ENCODE assay signal across 11 cellular contexts in genomic region chr3:38027466-38028465, GRCh38. TPM values are rescaled to one million over a fixed set of nuclear protein-coding genes. Genes with fewer than 3 reads are reported as not detected.
DNase-seq lines count a peak whose midpoint lies in the region; ATAC-seq and TF ChIP-seq lines count a peak whose summit lies in the region.
"Had no signal": no experiment of that assay in that cellular context is flagged by ENCODE, and none has a peak within 500 bp of the region (broad histone marks: within the 10 kb centered on the region; RNA-seq: fewer than 3 reads in every experiment).

No MANE protein-coding gene starts in this region.

- CTCF ChIA-PET in CD8-positive, alpha-beta memory T cell (lab: Charles Lee), result interaction anchor here (1.8 kb wide), 1 partner anchor 11 kb away, joined by 7 read pairs; the partner anchor contains the start of gene DLEC1

- no peaks in the 10 kb centered on the region for H3K9me3 Mint-ChIP-seq in CD8-positive, alpha-beta memory T cell
- H3K9me3 Mint-ChIP-seq in IgD-negative memory B cell, result no peaks in the 10 kb centered on the region

- peaks cover 8% of the 10 kb centered on the region for H3K27me3 ChIP-seq in CD8-positive, alpha-beta memory T cell (ENCODE audit: insufficient read depth, low read length, poor library complexity, severe bottlenecking)
- H3K27me3 ChIP-seq in esophagus squamous epithelium (no peaks in the 10 kb centered on the region), ovary (no peaks in the 10 kb centered on the region)

- no peak overlapping the region for H3K27ac ChIP-seq in CD8-positive, alpha-beta memory T cell (ENCODE audit: low read depth, low read length)
- peak overlapping the region; percentile 91 to 95 (median 93) for H3K27ac ChIP-seq in esophagus squamous epithelium
- peak overlapping the region; percentile 76 to 94 for H3K27ac ChIP-seq in ovary
- no peak overlapping the region for H3K27ac ChIP-seq in caudate nucleus (ENCODE audit: low read depth, low read length)

- peaks cover 53% of the 10 kb centered on the region for H3K4me1 ChIP-seq in CD8-positive, alpha-beta memory T cell (ENCODE audit: insufficient read depth, low read length)
- H3K4me1 ChIP-seq in esophagus squamous epithelium (peaks cover 38 to 94% (median 52%) of the 10 kb centered on the region in 3 donors), ovary (ENCODE audit: insufficient read depth) (peaks cover 11% of the 10 kb centered on the region)

- peak in 1 of 4 donors; percentile 24 for TF ChIP-seq POLR2A in esophagus squamous epithelium (IDR thresholded peaks at IDR 0.05)
- no peak for TF ChIP-seq POLR2A in ovary (IDR thresholded peaks at IDR 0.05)

- DNase-seq in CD8-positive, alpha-beta memory T cell, result no peak
- DNase-seq in esophagus squamous epithelium (lab: John Stamatoyannopoulos, UW), result no peak
- DNase-seq in ovary, result peak in 2 of 5 donors; percentile 20 to 28
- no peak for DNase-seq in effector CD4-positive, alpha-beta T cell
- DNase-seq in RKO (ENCODE audit: low spot score), result no peak
- DNase-seq in caudate nucleus (lab: John Stamatoyannopoulos, UW), result no peak
- DNase-seq: NCI-H345, SHP77 treated with DMSO at 0.1 percent for 48 hours, trophoblast cell had no signal

- TF ChIP-seq EP300 in ovary (IDR thresholded peaks at IDR 0.05), result no peak

- peaks cover 0 to 7% of the 10 kb centered on the region in 2 donors for H3K27me3 Mint-ChIP-seq in CD8-positive, alpha-beta memory T cell
- peaks cover 13% of the 10 kb centered on the region for H3K27me3 Mint-ChIP-seq in IgD-negative memory B cell

- H3K36me3 ChIP-seq in CD8-positive, alpha-beta memory T cell (ENCODE audit: insufficient read depth, low read length), result no peaks in the 10 kb centered on the region
- H3K36me3 ChIP-seq in esophagus squamous epithelium (no peaks in the 10 kb centered on the region), ovary (no peaks in the 10 kb centered on the region)

- POLR2A ChIA-PET in CD8-positive, alpha-beta memory T cell (lab: Charles Lee), result interaction anchor here (0.8 kb wide), 1 partner anchor 11 kb away, joined by 3 read pairs; the partner anchor contains the start of gene DLEC1

- WGBS in esophagus squamous epithelium, 2 donors, result 71 to 76% methylated on average over 4 to 6 of the region's 6 CpGs
- WGBS in ovary, 3 donors, result 92 to 98% (median 94%) methylated on average over 6 of the region's 6 CpGs

- intact Hi-C loops in esophagus squamous epithelium (cut with DNase I), result no loop called here
- intact Hi-C loops in ovary (cut with DNase I), result no loop called here

- H3K9me3 ChIP-seq in CD8-positive, alpha-beta memory T cell (ENCODE audit: low read length), result no peaks in the 10 kb centered on the region
- H3K9me3 ChIP-seq in esophagus squamous epithelium (no peaks in the 10 kb centered on the region), ovary (no peaks in the 10 kb centered on the region)

- H3K36me3 Mint-ChIP-seq in CD8-positive, alpha-beta memory T cell, result peaks cover 0 to 12% (median 0%) of the 10 kb centered on the region in 3 donors
- H3K36me3 Mint-ChIP-seq in IgD-negative memory B cell, result peaks cover 2% of the 10 kb centered on the region

- no peak for ATAC-seq in GM21381 (IDR thresholded peaks at IDR 0.05; ENCODE audit: unreplicated experiment)

- H3K4me3 ChIP-seq in CD8-positive, alpha-beta memory T cell (ENCODE audit: low read length), result no peak overlapping the region
- H3K4me3 ChIP-seq in esophagus squamous epithelium, result peak overlapping the region in 2 of 4 donors; percentile 84 to 90
- H3K4me3 ChIP-seq in ovary, result no peak overlapping the region

- peaks cover 39 to 71% (median 51%) of the 10 kb centered on the region in 3 donors for H3K4me1 Mint-ChIP-seq in CD8-positive, alpha-beta memory T cell
- H3K4me1 Mint-ChIP-seq in IgD-negative memory B cell, result peaks cover 9 to 22% (median 9%) of the 10 kb centered on the region in 3 donors

- TF ChIP-seq CTCF in esophagus squamous epithelium (IDR thresholded peaks at IDR 0.05) (no peak), ovary (IDR thresholded peaks at IDR 0.05) (no peak)

- peak overlapping the region; percentile 68 to 90 (median 80) for H3K4me3 Mint-ChIP-seq in CD8-positive, alpha-beta memory T cell
- H3K4me3 Mint-ChIP-seq in IgD-negative memory B cell, result peak overlapping the region; percentile 41 to 87 (median 71)

- H3K27ac Mint-ChIP-seq in CD8-positive, alpha-beta memory T cell, result peak overlapping the region in 7 of 8 donors; percentile 28 to 86 (median 51)
- H3K27ac Mint-ChIP-seq in IgD-negative memory B cell, result no peak overlapping the region

RNA-seq across cellular contexts. Expression of gene PLCD1, which starts 1.7 kb away (rescaled TPM):
- total RNA-seq in CD8-positive, alpha-beta memory T cell, result 10 to 100 TPM; 12.8 to 18.5 TPM
- polyA plus RNA-seq in CD8-positive, alpha-beta memory T cell, result 36.4 TPM
- polyA plus RNA-seq in IgD-negative memory B cell, result 4.6 TPM
- total RNA-seq in esophagus squamous epithelium, result 10 to 100 TPM; 24.2 to 37.9 (median 35.0) TPM
- total RNA-seq in ovary, result 10 to 100 TPM; 12.3 to 62.3 (median 27.0) TPM
- 10 to 100 TPM; 21.2 to 30.0 TPM for polyA plus RNA-seq in ovary

RNA-seq across cellular contexts. Expression of gene DLEC1, which starts 11.2 kb away (rescaled TPM):
- total RNA-seq in CD8-positive, alpha-beta memory T cell, result 1 to 10 TPM; 1.0 to 1.3 TPM
- 0.56 TPM for polyA plus RNA-seq in CD8-positive, alpha-beta memory T cell
- 0.28 TPM for polyA plus RNA-seq in IgD-negative memory B cell
- under 1 TPM in 1 of 4 donors, not detected in 3; 0.19 TPM for total RNA-seq in esophagus squamous epithelium
- 10 to 100 TPM in 1 of 7 donors, 1 to 10 TPM in 5, under 1 TPM in 1; 0.99 to 23.8 (median 3.7) TPM for total RNA-seq in ovary
- 1 to 10 TPM in 1 of 2 donors, under 1 TPM in 1; 0.93 to 1.5 TPM for polyA plus RNA-seq in ovary

RNA-seq across cellular contexts. Expression of gene VILL, which starts 37.2 kb away (rescaled TPM):
- total RNA-seq in CD8-positive, alpha-beta memory T cell, result 10 to 100 TPM; 14.7 to 15.8 TPM
- 16.8 TPM for polyA plus RNA-seq in CD8-positive, alpha-beta memory T cell
- polyA plus RNA-seq in IgD-negative memory B cell (14.9 TPM), ovary (10 to 100 TPM in 1 of 2 donors, 1 to 10 TPM in 1; 4.8 to 12.3 TPM)
- total RNA-seq in esophagus squamous epithelium (10 to 100 TPM in 1 of 4 donors, 1 to 10 TPM in 3; 5.5 to 13.0 (median 6.1) TPM), ovary (10 to 100 TPM in 2 of 7 donors, 1 to 10 TPM in 5; 5.2 to 13.2 (median 8.8) TPM)

Comparison
In these comparisons a context has a peak if more than half of its experiments do, and no peak if none do; other contexts are left out.
1. H3K27ac ChIP-seq: peak in esophagus squamous epithelium (4 of 4) and ovary (2 of 2); none in CD8-positive, alpha-beta memory T cell (single experiment) and caudate nucleus (single experiment).
2. H3K27ac Mint-ChIP-seq: peak in CD8-positive, alpha-beta memory T cell (7 of 8); none in IgD-negative memory B cell (0 of 3).